ENCODE assay signal across 1 cellular context in genomic region chr1:154609398-154610380, GRCh38.
TF ChIP-seq lines count a peak whose summit lies in the region.

No MANE protein-coding gene starts in this region.

TF ChIP-seq in HEK293, 187 proteins besides CTCF, POLR2A, EP300 and RAD21 (continued from another document and continues in another):
- TF ChIP-seq, protein P1, sequence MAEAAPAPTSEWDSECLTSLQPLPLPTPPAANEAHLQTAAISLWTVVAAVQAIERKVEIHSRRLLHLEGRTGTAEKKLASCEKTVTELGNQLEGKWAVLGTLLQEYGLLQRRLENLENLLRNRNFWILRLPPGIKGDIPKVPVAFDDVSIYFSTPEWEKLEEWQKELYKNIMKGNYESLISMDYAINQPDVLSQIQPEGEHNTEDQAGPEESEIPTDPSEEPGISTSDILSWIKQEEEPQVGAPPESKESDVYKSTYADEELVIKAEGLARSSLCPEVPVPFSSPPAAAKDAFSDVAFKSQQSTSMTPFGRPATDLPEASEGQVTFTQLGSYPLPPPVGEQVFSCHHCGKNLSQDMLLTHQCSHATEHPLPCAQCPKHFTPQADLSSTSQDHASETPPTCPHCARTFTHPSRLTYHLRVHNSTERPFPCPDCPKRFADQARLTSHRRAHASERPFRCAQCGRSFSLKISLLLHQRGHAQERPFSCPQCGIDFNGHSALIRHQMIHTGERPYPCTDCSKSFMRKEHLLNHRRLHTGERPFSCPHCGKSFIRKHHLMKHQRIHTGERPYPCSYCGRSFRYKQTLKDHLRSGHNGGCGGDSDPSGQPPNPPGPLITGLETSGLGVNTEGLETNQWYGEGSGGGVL (tag by site-specific recombination; IDR thresholded peaks at IDR 0.05) = peak; percentile 87
- TF ChIP-seq YY1 (tag by site-specific recombination; IDR thresholded peaks at IDR 0.05) (no peak), ZNF132 (tag by site-specific recombination; IDR thresholded peaks at IDR 0.05; ENCODE audit: borderline replicate concordance) (no peak), SP2 (tag by site-specific recombination; IDR thresholded peaks at IDR 0.05) (peak; percentile 19), ZNF266 (tag by site-specific recombination; IDR thresholded peaks at IDR 0.05; ENCODE audit: low read depth) (no peak), SP7 (tag by site-specific recombination; IDR thresholded peaks at IDR 0.05) (peak; percentile 91), ZNF830 (tag by site-specific recombination; IDR thresholded peaks at IDR 0.05; ENCODE audit: low read depth) (no peak), ZNF394 (tag by site-specific recombination; IDR thresholded peaks at IDR 0.05; ENCODE audit: borderline replicate concordance) (no peak), ZNF121 (tag by site-specific recombination; IDR thresholded peaks at IDR 0.05) (0 out of 2 replicates have a peak, but pooled peaks have one; percentile 3), KLF16 (tag by site-specific recombination; IDR thresholded peaks at IDR 0.05) (no peak), ZNF776 (tag by site-specific recombination; IDR thresholded peaks at IDR 0.05; ENCODE audit: borderline replicate concordance) (no peak), ZNF677 (tag by site-specific recombination; IDR thresholded peaks at IDR 0.05) (no peak), ZNF624 (tag by site-specific recombination; IDR thresholded peaks at IDR 0.05) (no peak), ZNF501 (tag by site-specific recombination; IDR thresholded peaks at IDR 0.05) (no peak), KLF8 (tag by site-specific recombination; IDR thresholded peaks at IDR 0.05) (0 out of 2 replicates have a peak, but pooled peaks have one; percentile 31), YY2 (tag by site-specific recombination; IDR thresholded peaks at IDR 0.05) (no peak), ZBTB1 (tag by site-specific recombination; IDR thresholded peaks at IDR 0.05) (no peak), ZNF146 (tag by site-specific recombination; IDR thresholded peaks at IDR 0.05) (peak; percentile 89), ZNF76 (tag by site-specific recombination; IDR thresholded peaks at IDR 0.05; ENCODE audit: borderline replicate concordance, low read depth) (peak; percentile 29; the same call in 1 of the 2 replicates), RBAK (tag by site-specific recombination; IDR thresholded peaks at IDR 0.05) (no peak), ZEB2 (tag by site-specific recombination; IDR thresholded peaks at IDR 0.05) (no peak; the same call in 1 of the 2 replicates), ZNF280C (tag by site-specific recombination; IDR thresholded peaks at IDR 0.05) (no peak), ZNF645 (tag by site-specific recombination; IDR thresholded peaks at IDR 0.05) (no peak), WT1 (tag by site-specific recombination; IDR thresholded peaks at IDR 0.05) (peak; percentile 91), BCL11B (tag by site-specific recombination; IDR thresholded peaks at IDR 0.05; ENCODE audit: low read depth) (no peak), ZNF843 (tag by site-specific recombination; IDR thresholded peaks at IDR 0.05) (0 out of 2 replicates have a peak, but pooled peaks have one; percentile 18), KLF9 (tag by site-specific recombination; IDR thresholded peaks at IDR 0.05; ENCODE audit: low read depth) (no peak), ZNF514 (tag by site-specific recombination; IDR thresholded peaks at IDR 0.05) (no peak), ZNF629 (tag by site-specific recombination; IDR thresholded peaks at IDR 0.05) (no peak), GLIS1 (tag by site-specific recombination; IDR thresholded peaks at IDR 0.05) (0 out of 2 replicates have a peak, but pooled peaks have one; percentile 12), ZNF623 (tag by site-specific recombination; IDR thresholded peaks at IDR 0.05) (peak; percentile 95), ZNF239 (tag by site-specific recombination; IDR thresholded peaks at IDR 0.05) (no peak), ZNF324 (tag by site-specific recombination; IDR thresholded peaks at IDR 0.05) (no peak), ZNF626 (tag by site-specific recombination; IDR thresholded peaks at IDR 0.05) (no peak), ZNF48 (tag by site-specific recombination; IDR thresholded peaks at IDR 0.05) (no peak), ZFP41 (tag by site-specific recombination; IDR thresholded peaks at IDR 0.05; ENCODE audit: borderline replicate concordance) (no peak), ZNF670 (tag by site-specific recombination; IDR thresholded peaks at IDR 0.05; ENCODE audit: low read depth) (no peak), ZNF16 (tag by site-specific recombination; IDR thresholded peaks at IDR 0.05; ENCODE audit: low read depth) (no peak), ZNF157 (tag by site-specific recombination; IDR thresholded peaks at IDR 0.05) (no peak), ZNF18 (tag by site-specific recombination; IDR thresholded peaks at IDR 0.05) (no peak), ZNF621 (tag by site-specific recombination; IDR thresholded peaks at IDR 0.05) (no peak), ZNF555 (tag by site-specific recombination; conservative IDR thresholded peaks at IDR 0.05) (no peak), PRDM4 (tag by site-specific recombination; IDR thresholded peaks at IDR 0.05) (peak; percentile 34; the same call in 1 of the 2 replicates), ZNF140 (tag by site-specific recombination; IDR thresholded peaks at IDR 0.05) (no peak)
- TF ChIP-seq, protein P2, sequence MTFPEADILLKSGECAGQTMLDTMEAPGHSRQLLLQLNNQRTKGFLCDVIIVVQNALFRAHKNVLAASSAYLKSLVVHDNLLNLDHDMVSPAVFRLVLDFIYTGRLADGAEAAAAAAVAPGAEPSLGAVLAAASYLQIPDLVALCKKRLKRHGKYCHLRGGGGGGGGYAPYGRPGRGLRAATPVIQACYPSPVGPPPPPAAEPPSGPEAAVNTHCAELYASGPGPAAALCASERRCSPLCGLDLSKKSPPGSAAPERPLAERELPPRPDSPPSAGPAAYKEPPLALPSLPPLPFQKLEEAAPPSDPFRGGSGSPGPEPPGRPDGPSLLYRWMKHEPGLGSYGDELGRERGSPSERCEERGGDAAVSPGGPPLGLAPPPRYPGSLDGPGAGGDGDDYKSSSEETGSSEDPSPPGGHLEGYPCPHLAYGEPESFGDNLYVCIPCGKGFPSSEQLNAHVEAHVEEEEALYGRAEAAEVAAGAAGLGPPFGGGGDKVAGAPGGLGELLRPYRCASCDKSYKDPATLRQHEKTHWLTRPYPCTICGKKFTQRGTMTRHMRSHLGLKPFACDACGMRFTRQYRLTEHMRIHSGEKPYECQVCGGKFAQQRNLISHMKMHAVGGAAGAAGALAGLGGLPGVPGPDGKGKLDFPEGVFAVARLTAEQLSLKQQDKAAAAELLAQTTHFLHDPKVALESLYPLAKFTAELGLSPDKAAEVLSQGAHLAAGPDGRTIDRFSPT (tag by site-specific recombination; IDR thresholded peaks at IDR 0.05) = no peak
- TF ChIP-seq, protein P3, sequence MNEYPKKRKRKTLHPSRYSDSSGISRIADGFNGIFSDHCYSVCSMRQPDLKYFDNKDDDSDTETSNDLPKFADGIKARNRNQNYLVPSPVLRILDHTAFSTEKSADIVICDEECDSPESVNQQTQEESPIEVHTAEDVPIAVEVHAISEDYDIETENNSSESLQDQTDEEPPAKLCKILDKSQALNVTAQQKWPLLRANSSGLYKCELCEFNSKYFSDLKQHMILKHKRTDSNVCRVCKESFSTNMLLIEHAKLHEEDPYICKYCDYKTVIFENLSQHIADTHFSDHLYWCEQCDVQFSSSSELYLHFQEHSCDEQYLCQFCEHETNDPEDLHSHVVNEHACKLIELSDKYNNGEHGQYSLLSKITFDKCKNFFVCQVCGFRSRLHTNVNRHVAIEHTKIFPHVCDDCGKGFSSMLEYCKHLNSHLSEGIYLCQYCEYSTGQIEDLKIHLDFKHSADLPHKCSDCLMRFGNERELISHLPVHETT (tag by site-specific recombination; IDR thresholded peaks at IDR 0.05) = no peak
- TF ChIP-seq, protein P4, sequence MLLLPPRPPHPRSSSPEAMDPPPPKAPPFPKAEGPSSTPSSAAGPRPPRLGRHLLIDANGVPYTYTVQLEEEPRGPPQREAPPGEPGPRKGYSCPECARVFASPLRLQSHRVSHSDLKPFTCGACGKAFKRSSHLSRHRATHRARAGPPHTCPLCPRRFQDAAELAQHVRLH (tag by site-specific recombination; IDR thresholded peaks at IDR 0.05) = 0 out of 2 replicates have a peak, but pooled peaks have one; percentile 42
- TF ChIP-seq, protein P5, sequence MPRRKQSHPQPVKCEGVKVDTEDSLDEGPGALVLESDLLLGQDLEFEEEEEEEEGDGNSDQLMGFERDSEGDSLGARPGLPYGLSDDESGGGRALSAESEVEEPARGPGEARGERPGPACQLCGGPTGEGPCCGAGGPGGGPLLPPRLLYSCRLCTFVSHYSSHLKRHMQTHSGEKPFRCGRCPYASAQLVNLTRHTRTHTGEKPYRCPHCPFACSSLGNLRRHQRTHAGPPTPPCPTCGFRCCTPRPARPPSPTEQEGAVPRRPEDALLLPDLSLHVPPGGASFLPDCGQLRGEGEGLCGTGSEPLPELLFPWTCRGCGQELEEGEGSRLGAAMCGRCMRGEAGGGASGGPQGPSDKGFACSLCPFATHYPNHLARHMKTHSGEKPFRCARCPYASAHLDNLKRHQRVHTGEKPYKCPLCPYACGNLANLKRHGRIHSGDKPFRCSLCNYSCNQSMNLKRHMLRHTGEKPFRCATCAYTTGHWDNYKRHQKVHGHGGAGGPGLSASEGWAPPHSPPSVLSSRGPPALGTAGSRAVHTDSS (tag by site-specific recombination; IDR thresholded peaks at IDR 0.05) = no peak
- TF ChIP-seq, protein P6, sequence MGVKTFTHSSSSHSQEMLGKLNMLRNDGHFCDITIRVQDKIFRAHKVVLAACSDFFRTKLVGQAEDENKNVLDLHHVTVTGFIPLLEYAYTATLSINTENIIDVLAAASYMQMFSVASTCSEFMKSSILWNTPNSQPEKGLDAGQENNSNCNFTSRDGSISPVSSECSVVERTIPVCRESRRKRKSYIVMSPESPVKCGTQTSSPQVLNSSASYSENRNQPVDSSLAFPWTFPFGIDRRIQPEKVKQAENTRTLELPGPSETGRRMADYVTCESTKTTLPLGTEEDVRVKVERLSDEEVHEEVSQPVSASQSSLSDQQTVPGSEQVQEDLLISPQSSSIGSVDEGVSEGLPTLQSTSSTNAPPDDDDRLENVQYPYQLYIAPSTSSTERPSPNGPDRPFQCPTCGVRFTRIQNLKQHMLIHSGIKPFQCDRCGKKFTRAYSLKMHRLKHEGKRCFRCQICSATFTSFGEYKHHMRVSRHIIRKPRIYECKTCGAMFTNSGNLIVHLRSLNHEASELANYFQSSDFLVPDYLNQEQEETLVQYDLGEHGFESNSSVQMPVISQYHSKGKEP (tag by site-specific recombination; IDR thresholded peaks at IDR 0.05) = 0 out of 2 replicates have a peak, but pooled peaks have one; percentile 16
